In the genomic region with DNA sequence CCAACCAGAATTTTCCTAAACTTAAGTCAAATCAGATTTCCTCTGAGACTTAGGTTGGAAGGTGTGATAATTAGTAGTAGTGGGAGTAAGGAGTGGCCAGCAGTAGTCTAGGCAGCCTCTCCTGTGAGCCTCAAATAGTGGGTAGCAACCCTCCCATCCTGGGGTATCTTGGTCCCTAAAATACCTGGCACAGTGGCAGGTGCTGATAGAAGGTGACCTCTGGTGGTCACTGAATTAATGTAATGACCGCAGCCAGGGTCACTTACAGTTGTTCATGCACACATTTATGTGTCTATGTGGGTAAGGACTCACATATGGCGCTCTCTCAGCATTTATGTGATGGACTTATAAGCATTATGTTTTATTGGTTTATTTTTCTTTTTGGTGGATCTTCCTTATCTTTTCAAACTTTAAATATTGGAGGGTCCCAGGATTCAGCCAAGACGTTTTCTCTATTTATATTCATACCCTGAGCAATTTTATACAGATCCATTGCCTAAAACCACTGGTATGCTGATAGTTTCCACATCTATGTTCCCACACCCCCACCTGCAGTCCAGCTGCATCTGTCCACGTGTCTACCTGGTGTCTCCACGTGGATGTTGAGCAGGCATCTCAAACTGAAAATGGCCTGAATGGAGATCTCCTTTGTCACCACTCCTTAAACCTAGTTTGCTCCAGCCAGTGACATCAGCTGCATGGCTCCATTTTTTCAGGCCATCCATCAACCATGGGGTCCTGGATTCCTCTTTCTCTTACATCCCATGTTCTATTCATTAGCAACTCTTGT, we compare ENCODE assay signal across 15 cellular contexts. TPM values are rescaled to one million over a fixed set of nuclear protein-coding genes. Genes with fewer than 3 reads are reported as not detected.
"Had no signal": no experiment of that assay in that cellular context is flagged by ENCODE, and none has a peak within 500 bp of the region (broad histone marks: within the 10 kb centered on the region; RNA-seq: fewer than 3 reads in every experiment).

No MANE protein-coding gene starts in this region.

- ATAC-seq: activated CD8-positive, alpha-beta T cell treated with anti-CD3 and anti-CD28 coated beads, Interleukin-2, amount 10 ng/mL, durations not matched to agents 7 days and 5 days; activated naive CD8-positive, alpha-beta T cell treated with anti-CD3 and anti-CD28 coated beads, Interleukin-2, amount 50 U/mL, for 24 hours; esophagus mucosa; left colon; T-cell had no signal

- H3K27me3 ChIP-seq: sigmoid colon had no signal

- H3K9me3 ChIP-seq: psoas muscle, sigmoid colon had no signal

- H3K36me3 ChIP-seq: sigmoid colon, WERI-Rb-1 had no signal

- DNase-seq: activated CD4-positive, alpha-beta T cell treated with anti-CD3 and anti-CD28 coated beads for 4 hours; activated CD8-positive, alpha-beta memory T cell treated with anti-CD3 and anti-CD28 coated beads, Interleukin-2, amount 50 U/mL, for 48 hours; activated CD8-positive, alpha-beta T cell treated with anti-CD3 and anti-CD28 coated beads, Interleukin-2, amount 10 ng/mL, durations not matched to agents 7 days and 5 days; activated naive CD8-positive, alpha-beta T cell treated with anti-CD3 and anti-CD28 coated beads, Interleukin-2, amount 50 U/mL, for 24 hours; central memory CD4-positive, alpha-beta T cell; glutamatergic neuron; left colon; stimulated activated CD4-positive, alpha-beta T cell treated with anti-CD3 and anti-CD28 coated beads, Interleukin-12 subunit alpha, Interleukin-12 subunit beta, amount 100 ng/mL, for 4 hours; stimulated activated naive CD4-positive, alpha-beta T cell; T-cell; T1000; WERI-Rb-1 had no signal

- H3K27ac ChIP-seq: psoas muscle, sigmoid colon, WERI-Rb-1 had no signal

- H3K4me1 ChIP-seq: psoas muscle had no signal

- H3K4me3 ChIP-seq: psoas muscle, sigmoid colon had no signal

RNA-seq across cellular contexts. Expression of gene BMPER, which starts 18.3 kb away (rescaled TPM):
- total RNA-seq: activated CD8-positive, alpha-beta T cell treated with anti-CD3 and anti-CD28 coated beads, Interleukin-2, amount 10 ng/mL, durations not matched to agents 7 days and 5 days; esophagus mucosa had no signal
